Comparison of ENCODE assay signal across 8 cellular contexts in the genomic region with DNA sequence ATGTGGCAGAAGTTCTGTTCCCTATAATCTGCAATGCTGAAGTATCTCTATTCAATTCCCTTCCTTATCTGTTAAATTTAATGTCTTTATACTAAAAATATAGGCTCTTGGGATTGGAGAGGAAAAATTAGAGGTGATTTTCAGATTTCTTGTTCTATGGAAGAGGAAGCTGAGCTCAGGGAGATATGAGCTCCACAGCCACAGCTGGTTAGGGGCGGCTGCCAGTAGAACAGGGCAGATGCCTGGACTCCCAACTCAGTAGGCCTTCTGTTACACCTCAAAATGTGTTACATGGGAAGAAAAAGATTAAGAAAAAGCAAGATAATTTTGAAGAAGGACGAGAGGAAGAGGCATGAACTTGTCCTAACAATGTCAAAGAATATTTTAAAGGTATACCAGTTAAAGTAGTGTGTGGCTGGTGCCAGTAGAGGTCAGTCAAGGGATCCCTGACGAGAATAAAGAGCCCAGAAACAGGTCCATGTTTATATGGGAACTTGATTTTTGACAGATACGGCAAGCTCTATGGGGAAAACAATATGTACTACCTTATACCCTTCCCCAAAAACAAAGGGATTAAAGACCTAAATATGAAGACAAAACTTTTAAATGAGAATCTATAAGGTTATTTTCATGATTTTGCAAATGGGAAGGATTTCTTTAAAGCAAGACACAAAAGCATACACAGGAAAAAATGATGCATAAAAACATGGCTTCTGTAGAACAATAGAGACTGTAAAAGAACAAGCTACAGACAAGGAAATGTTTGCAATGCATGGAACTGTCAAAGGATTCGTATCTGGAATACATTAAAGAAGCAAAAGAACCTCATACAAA.
A peak's percentile ranks its signal among the peaks of the same experiment; 100 is the strongest.
DNase-seq lines count a peak whose midpoint lies in the region; ATAC-seq and TF ChIP-seq lines count a peak whose summit lies in the region.

No MANE protein-coding gene starts in this region.

- H3K4me3 ChIP-seq in LNCaP clone FGC (ENCODE audit: low read depth, low read length) (no peak overlapping the region), adipocyte (ENCODE audit: low read length) (peak overlapping the region; percentile 17)

- peak overlapping the region; percentile 73 for H3K9ac ChIP-seq in adipocyte (ENCODE audit: low read length)

- H3K9me3 ChIP-seq in adipocyte (ENCODE audit: control insufficient read depth, low read length), result no peaks in the 10 kb centered on the region

- H3K36me3 ChIP-seq in adipocyte (ENCODE audit: control insufficient read depth, insufficient read depth, low read length, severe bottlenecking), result peaks cover 24% of the 10 kb centered on the region

- DNase-seq in LNCaP clone FGC (ENCODE audit: low read depth) (peak; percentile 8), adipocyte (ENCODE audit: low read depth) (peak; percentile 56), iPS-NIHi7 (ENCODE audit: extremely low spot score) (peak; percentile 65), NCI-H2029 (lab: John Stamatoyannopoulos, UW) (no peak), UCSD-AML1 (lab: John Stamatoyannopoulos, UW; ENCODE audit: unreplicated experiment) (no peak)

- ATAC-seq in GM18508 (IDR thresholded peaks at IDR 0.05; ENCODE audit: insufficient read depth, unreplicated experiment), result peak; percentile 40
- no peak for ATAC-seq in GM19023 (IDR thresholded peaks at IDR 0.05; ENCODE audit: unreplicated experiment)

- H3K4me1 ChIP-seq in adipocyte (ENCODE audit: control insufficient read depth, insufficient read depth, low read length), result peaks cover 20% of the 10 kb centered on the region

- no peak overlapping the region for H3K27ac ChIP-seq in C4-2B

- TF ChIP-seq CTCF in C4-2B (conservative IDR thresholded peaks at IDR 0.05) (peak; percentile 82), LNCaP clone FGC (IDR thresholded peaks at IDR 0.05; ENCODE audit: control insufficient read depth, extremely low read depth, insufficient read depth) (peak; percentile 61)

- no peaks in the 10 kb centered on the region for H3K27me3 ChIP-seq in adipocyte (replicated peaks; ENCODE audit: control insufficient read depth, insufficient read depth, low read length)

Comparison
In these comparisons a context has a peak if more than half of its experiments do, and no peak if none do; other contexts are left out.
1. DNase-seq: peak in LNCaP clone FGC (single experiment), adipocyte (single experiment) and iPS-NIHi7 (single experiment); none in NCI-H2029 (single experiment) and UCSD-AML1 (single experiment).